In genomic region chr15:81899730-81900129, GRCh38 we compare ENCODE assay signal across 30 cellular contexts.
"Had no signal": no experiment of that assay in that cellular context is flagged by ENCODE, and none has a peak within 500 bp of the region (broad histone marks: within the 10 kb centered on the region; RNA-seq: fewer than 3 reads in every experiment).

No MANE protein-coding gene starts in this region.

- ATAC-seq: activated naive CD4-positive, alpha-beta T cell treated with anti-CD3 and anti-CD28 coated beads, Interleukin-2, amount 50 U/mL, for 72 hours; activated naive CD8-positive, alpha-beta T cell treated with anti-CD3 and anti-CD28 coated beads, Interleukin-2, amount 50 U/mL, for 24 hours; activated T-cell treated with anti-CD3 and anti-CD28 coated beads, Interleukin-2, amount 50 U/mL, for 4 hours; activated T-cell treated with anti-CD3 and anti-CD28 coated beads, Interleukin-2, amount 50 U/mL, for 72 hours; activated T-helper 17 cell treated with anti-CD3 and anti-CD28 coated beads, Interleukin-2, amount 50 U/mL, for 72 hours; body of pancreas had no signal

- H3K4me3 ChIP-seq: adrenal gland, ascending aorta, body of pancreas, breast epithelium, cardiac muscle cell had no signal

- H3K36me3 ChIP-seq: adrenal gland, ascending aorta, brain microvascular endothelial cell, breast epithelium, cardiac muscle cell had no signal

- H3K27ac ChIP-seq: adrenal gland, ascending aorta, body of pancreas, brain microvascular endothelial cell, breast epithelium, cardiac muscle cell had no signal

- H3K27me3 ChIP-seq: ascending aorta, body of pancreas, brain microvascular endothelial cell, breast epithelium, cardiac muscle cell had no signal

- H3K9me3 ChIP-seq: adrenal gland, ascending aorta, body of pancreas, breast epithelium had no signal

- DNase-seq: activated effector memory CD4-positive, alpha-beta T cell treated with anti-CD3 and anti-CD28 coated beads, Interleukin-2, amount 50 U/mL, for 16 hours; activated effector memory CD4-positive, alpha-beta T cell treated with Interleukin-2 at 50 U/mL for 16 hours; activated gamma-delta T cell; activated gamma-delta T cell treated with Interleukin-2 at 50 U/mL for 16 hours; activated naive CD4-positive, alpha-beta T cell; activated naive CD4-positive, alpha-beta T cell treated with anti-CD3 and anti-CD28 coated beads for 36 hours; activated naive CD4-positive, alpha-beta T cell treated with anti-CD3 and anti-CD28 coated beads, Interleukin-2, amount 10 ng/mL, durations not matched to agents 7 days and 5 days; activated naive CD4-positive, alpha-beta T cell treated with anti-CD3 and anti-CD28 coated beads, Interleukin-2, amount 50 U/mL, for 16 hours; activated naive CD4-positive, alpha-beta T cell treated with Interleukin-2 at 50 U/mL for 16 hours; activated naive CD8-positive, alpha-beta T cell treated with anti-CD3 and anti-CD28 coated beads for 36 hours; activated naive CD8-positive, alpha-beta T cell treated with anti-CD3 and anti-CD28 coated beads, Interleukin-2, amount 10 ng/mL, durations not matched to agents 7 days and 5 days; activated naive CD8-positive, alpha-beta T cell treated with anti-CD3 and anti-CD28 coated beads, Interleukin-2, amount 50 U/mL, for 24 hours; activated T-cell treated with anti-CD3 and anti-CD28 coated beads, Interleukin-2, amount 50 U/mL, for 4 hours; activated T-cell treated with anti-CD3 and anti-CD28 coated beads, Interleukin-2, amount 50 U/mL, for 48 hours; activated T-cell treated with anti-CD3 and anti-CD28 coated beads, Interleukin-2, amount 50 U/mL, for 72 hours; adrenal gland; amniotic stem cell; amygdala; anterior cingulate cortex; aorta; body of pancreas; brain microvascular endothelial cell; caudate nucleus; central memory CD4-positive, alpha-beta T cell; cerebellar nuclear complex had no signal

- H3K4me1 ChIP-seq: adrenal gland, ascending aorta, body of pancreas, breast epithelium had no signal
